ENCODE assay signal across 20 cellular contexts in the genomic region with DNA sequence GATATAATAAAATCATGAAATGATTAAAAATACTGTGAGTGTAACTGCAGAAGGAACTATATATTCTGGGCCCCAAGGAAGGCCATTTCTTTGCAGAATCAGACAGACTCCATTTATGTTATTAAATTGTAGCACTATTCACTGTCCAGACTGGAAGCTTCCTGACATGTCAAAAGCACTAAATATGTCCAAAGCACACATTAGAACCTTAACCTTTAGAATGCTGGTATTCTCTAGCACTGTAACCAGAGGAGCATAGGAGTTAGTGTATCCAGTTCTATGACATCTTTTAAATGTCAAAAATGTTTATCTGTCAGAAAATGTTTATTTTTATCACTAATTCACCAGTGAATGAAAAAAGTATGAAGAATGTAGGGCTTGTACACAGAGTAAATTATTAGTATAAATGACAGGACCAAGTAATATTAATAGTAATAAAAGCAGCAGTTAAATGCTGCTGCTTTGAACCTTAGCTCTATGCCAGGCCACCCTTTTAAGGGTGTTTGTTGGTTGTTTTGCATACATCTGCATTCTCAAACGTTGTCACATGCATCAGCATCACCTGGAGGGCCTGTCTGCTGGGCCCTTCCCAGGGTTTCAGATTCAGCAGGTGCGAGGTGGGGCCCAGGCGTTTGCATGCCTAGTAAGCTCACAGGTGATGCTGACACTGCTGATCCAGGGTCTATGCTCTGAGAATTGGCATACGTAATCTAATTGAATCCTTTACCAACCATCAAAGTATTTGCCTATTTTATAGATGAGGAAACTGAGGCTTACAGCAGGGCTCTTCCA.
A peak's percentile ranks its signal among the peaks of the same experiment; 100 is the strongest.
DNase-seq lines count a peak whose midpoint lies in the region; ATAC-seq and FAIRE-seq lines count a peak whose summit lies in the region.
"Had no signal": no experiment of that assay in that cellular context is flagged by ENCODE, and none has a peak within 500 bp of the region (broad histone marks: within the 10 kb centered on the region; RNA-seq: fewer than 3 reads in every experiment).

No MANE protein-coding gene starts in this region.

- FAIRE-seq in GM19239 (lab: Jason Lieb, UNC) = no peak
- FAIRE-seq: A549 had no signal

- H3K9me3 Mint-ChIP-seq in central memory CD8-positive, alpha-beta T cell = peaks cover 5% of the 10 kb centered on the region
- H3K9me3 Mint-ChIP-seq in stimulated activated memory B cell treated with anti-CD40 and anti-IgM and Interleukin-4, amounts not matched to agents 10 μg/mL and 1 μg/mL and 100 μg/mL, for 72 hours = no peaks in the 10 kb centered on the region

- H3K4me1 ChIP-seq in HAP-1 = peaks cover 8% of the 10 kb centered on the region
- H3K4me1 ChIP-seq: A549, right atrium auricular region had no signal

- H3K36me3 ChIP-seq in HAP-1 (replicated peaks) = no peaks in the 10 kb centered on the region
- H3K36me3 ChIP-seq: BE2C, right atrium auricular region had no signal

- ATAC-seq in central memory CD8-positive, alpha-beta T cell (replicated peaks; ENCODE audit: extremely low read depth, poor library complexity, severe bottlenecking) = no peak
- ATAC-seq in stimulated activated memory B cell treated with anti-CD40 and anti-IgM and Interleukin-4, amounts not matched to agents 10 μg/mL and 1 μg/mL and 100 μg/mL, for 72 hours = no peak
- ATAC-seq: A549; activated CD4-positive, CD25-positive, alpha-beta regulatory T cell treated with anti-CD3 and anti-CD28 coated beads, Interleukin-2, amount 50 U/mL, for 24 hours; activated CD8-positive, alpha-beta T cell treated with anti-CD3 and anti-CD28 coated beads, Interleukin-2, amount 10 ng/mL, durations not matched to agents 7 days and 5 days had no signal

- H3K27me3 ChIP-seq in HAP-1 (ENCODE audit: low read depth) = no peaks in the 10 kb centered on the region
- H3K27me3 ChIP-seq: BE2C, hepatocyte, right atrium auricular region had no signal

- no peaks in the 10 kb centered on the region for H3K9me3 ChIP-seq in HAP-1
- H3K9me3 ChIP-seq: A549, BE2C, right atrium auricular region had no signal

- no peaks in the 10 kb centered on the region for H3K27me3 Mint-ChIP-seq in central memory CD8-positive, alpha-beta T cell
- no peaks in the 10 kb centered on the region for H3K27me3 Mint-ChIP-seq in stimulated activated memory B cell treated with anti-CD40 and anti-IgM and Interleukin-4, amounts not matched to agents 10 μg/mL and 1 μg/mL and 100 μg/mL, for 72 hours

- H3K4me3 ChIP-seq in HAP-1 = no peak overlapping the region
- H3K4me3 ChIP-seq: A549, GM23248, hepatocyte, right atrium auricular region had no signal

- H3K4me1 Mint-ChIP-seq in central memory CD8-positive, alpha-beta T cell = peaks cover 47% of the 10 kb centered on the region
- peaks cover 25% of the 10 kb centered on the region for H3K4me1 Mint-ChIP-seq in stimulated activated memory B cell treated with anti-CD40 and anti-IgM and Interleukin-4, amounts not matched to agents 10 μg/mL and 1 μg/mL and 100 μg/mL, for 72 hours

- peak overlapping the region; percentile 87 for H3K27ac Mint-ChIP-seq in central memory CD8-positive, alpha-beta T cell (ENCODE audit: low read depth)
- peak overlapping the region; percentile 17 for H3K27ac Mint-ChIP-seq in stimulated activated memory B cell treated with anti-CD40 and anti-IgM and Interleukin-4, amounts not matched to agents 10 μg/mL and 1 μg/mL and 100 μg/mL, for 72 hours

- H3K4me3 Mint-ChIP-seq in central memory CD8-positive, alpha-beta T cell = no peak overlapping the region
- H3K4me3 Mint-ChIP-seq in stimulated activated memory B cell treated with anti-CD40 and anti-IgM and Interleukin-4, amounts not matched to agents 10 μg/mL and 1 μg/mL and 100 μg/mL, for 72 hours = no peak overlapping the region
- H3K4me3 Mint-ChIP-seq: activated CD8-positive, alpha-beta T cell treated with anti-CD3 and anti-CD28 coated beads, Interleukin-2, amount 10 ng/mL, durations not matched to agents 7 days and 5 days had no signal

- peak; percentile 19 for DNase-seq in NCI-H2029 (lab: John Stamatoyannopoulos, UW)
- no peak for DNase-seq in NCI-H2029 treated with DMSO at 0.1 percent for 48 hours (lab: John Stamatoyannopoulos, UW)
- peak; percentile 53 for DNase-seq in NCI-H510A (lab: John Stamatoyannopoulos, UW)
- no peak for DNase-seq in central memory CD8-positive, alpha-beta T cell (ENCODE audit: low spot score in 2 of 2)
- no peak for DNase-seq in activated naive CD4-positive, alpha-beta T cell treated with Interleukin-2 at 50 U/mL for 16 hours
- DNase-seq in HAP-1 (ENCODE audit: low spot score in 2 of 2) = no peak
- DNase-seq in GM19239 (ENCODE audit: insufficient read length, low spot score) = no peak
- DNase-seq: activated CD8-positive, alpha-beta T cell treated with anti-CD3 and anti-CD28 coated beads, Interleukin-2, amount 10 ng/mL, durations not matched to agents 7 days and 5 days; activated T-cell treated with anti-CD3 and anti-CD28 coated beads, Interleukin-2, amount 50 U/mL, for 1 hour; amygdala; BE2C; GM23248; kidney glomerular epithelial cell; mammary epithelial cell; stimulated activated CD4-positive, alpha-beta T cell treated with anti-CD3 and anti-CD28 coated beads, Interleukin-12 subunit alpha, Interleukin-12 subunit beta, amount 100 ng/mL, for 4 hours had no signal

- peaks cover 2% of the 10 kb centered on the region for H3K36me3 Mint-ChIP-seq in central memory CD8-positive, alpha-beta T cell (ENCODE audit: insufficient read depth)
- no peaks in the 10 kb centered on the region for H3K36me3 Mint-ChIP-seq in stimulated activated memory B cell treated with anti-CD40 and anti-IgM and Interleukin-4, amounts not matched to agents 10 μg/mL and 1 μg/mL and 100 μg/mL, for 72 hours

- in situ Hi-C loops in HAP-1 (cut with MboI; ENCODE audit: low sequenced_read_pairs) = no loop called here

Comparison
In these comparisons a context has a peak if more than half of its experiments do, and no peak if none do; other contexts are left out.
1. DNase-seq: peak in NCI-H2029 (single experiment) and NCI-H510A (single experiment); none in NCI-H2029 treated with DMSO at 0.1 percent for 48 hours (single experiment), central memory CD8-positive, alpha-beta T cell (0 of 2), activated naive CD4-positive, alpha-beta T cell treated with Interleukin-2 at 50 U/mL for 16 hours (single experiment), HAP-1 (0 of 2) and GM19239 (single experiment).